In the genomic region with DNA sequence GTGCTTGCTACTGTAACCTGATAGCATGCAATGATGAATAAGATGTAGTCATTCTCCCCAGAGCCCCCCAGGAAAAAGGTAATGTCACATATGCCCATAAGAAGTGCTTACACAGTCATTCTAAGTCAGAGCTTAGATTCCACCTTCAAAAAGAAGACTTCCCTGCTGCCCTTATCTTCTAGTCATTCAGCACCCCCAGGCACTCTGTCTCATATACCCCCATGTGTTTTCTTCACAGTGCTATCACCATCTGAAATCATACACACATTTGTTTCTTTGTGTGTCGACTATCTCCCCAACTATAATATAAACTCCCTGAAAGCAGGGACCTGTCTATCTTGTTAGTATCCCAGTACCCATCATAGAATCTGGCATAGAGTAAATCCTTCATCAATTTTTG, we compare ENCODE assay signal across 21 cellular contexts. TPM values are rescaled to one million over a fixed set of nuclear protein-coding genes. Genes with fewer than 3 reads are reported as not detected.
"Had no signal": no experiment of that assay in that cellular context is flagged by ENCODE, and none has a peak within 500 bp of the region (broad histone marks: within the 10 kb centered on the region; RNA-seq: fewer than 3 reads in every experiment).

No MANE protein-coding gene starts in this region.

- ATAC-seq: K562, Panc1 had no signal

- H3K4me3 ChIP-seq: K562 had no signal

- H3K9me2 ChIP-seq: SK-N-SH had no signal

- H3K4me2 ChIP-seq: KMS-11, SK-N-SH had no signal

- DNase-seq: Kasumi-1, NCI-H1092, NCI-H1417 treated with DMSO at 0.1 percent for 48 hours, NCI-H1694 treated with DMSO at 0.1 percent for 48 hours, NCI-H1930, NCI-H2107, NCI-H226, NCI-H446, NCI-H510A, NCI-H524 treated with DMSO at 0.1 percent for 48 hours, NCI-H774, SHP77, SK-N-SH had no signal

- H3K9ac ChIP-seq: KMS-11, SK-N-SH had no signal

- H3K27ac ChIP-seq: HL-60, KMS-11, RWPE1 had no signal

- H3K9me3 ChIP-seq: SK-N-SH had no signal

RNA-seq across cellular contexts. Expression of gene RNF186, which starts 50.9 kb away (rescaled TPM):
- total RNA-seq: K562, MCF 10A, SK-MEL-5 had no signal
- polyA plus RNA-seq: IgD-negative memory B cell, K562, SK-N-SH had no signal

RNA-seq across cellular contexts. Expression of gene PLA2G2E, which starts 57.4 kb away (rescaled TPM):
- total RNA-seq: K562, MCF 10A, SK-MEL-5 had no signal
- polyA plus RNA-seq: IgD-negative memory B cell, K562, SK-N-SH had no signal
